In genomic region chr9:116737137-116737546, GRCh38 we compare ENCODE assay signal across 8 cellular contexts. TPM values are rescaled to one million over a fixed set of nuclear protein-coding genes. Genes with fewer than 3 reads are reported as not detected.
DNase-seq lines count a peak whose midpoint lies in the region; ATAC-seq, FAIRE-seq and TF ChIP-seq lines count a peak whose summit lies in the region.

No MANE protein-coding gene starts in this region.

- H3K27me3 ChIP-seq in Peyer's patch: no peaks in the 10 kb centered on the region

- peaks cover 9% of the 10 kb centered on the region for H3K4me1 Mint-ChIP-seq in osteocyte (ENCODE audit: unreplicated experiment)

- no peaks in the 10 kb centered on the region for H3K36me3 Mint-ChIP-seq in osteocyte (ENCODE audit: unreplicated experiment)

- H3K9me3 ChIP-seq in Peyer's patch: no peaks in the 10 kb centered on the region

- peak; percentile 63 for ATAC-seq in GM21381 (IDR thresholded peaks at IDR 0.05; ENCODE audit: unreplicated experiment)

- H3K27ac Mint-ChIP-seq in osteocyte (ENCODE audit: unreplicated experiment): no peak overlapping the region

- peaks cover 49% of the 10 kb centered on the region for H3K27me3 Mint-ChIP-seq in osteocyte (ENCODE audit: unreplicated experiment)

- H3K4me3 ChIP-seq in Peyer's patch: peak overlapping the region in 1 of 4 donors; percentile 11

- peak; percentile 94 for DNase-seq in COLO829 (ENCODE audit: low spot score)
- peak; percentile 78 for DNase-seq in LHCN-M2 (ENCODE audit: low read depth)
- peak; percentile 44 to 86 (median 86) for DNase-seq in Peyer's patch
- DNase-seq in activated T-helper 1 cell treated with Interleukin-2 at 50 U/mL for 16 hours (ENCODE audit: low read depth): peak; percentile 6
- peak; percentile 28 to 73 for DNase-seq in frontal cortex (ENCODE audit: low spot score in 2 of 2)
- DNase-seq in osteocyte (ENCODE audit: extremely low spot score, unreplicated experiment): peak; percentile 95
- DNase-seq in urothelium cell line (ENCODE audit: low spot score): peak; percentile 88

- H3K9me3 Mint-ChIP-seq in osteocyte (ENCODE audit: unreplicated experiment): no peaks in the 10 kb centered on the region

- H3K27ac ChIP-seq in Peyer's patch: no peak overlapping the region

- peaks cover 0 to 5% (median 0%) of the 10 kb centered on the region in 4 donors for H3K4me1 ChIP-seq in Peyer's patch

- no peak for TF ChIP-seq POLR2A in Peyer's patch (IDR thresholded peaks at IDR 0.05)

- TF ChIP-seq CTCF in Peyer's patch (IDR thresholded peaks at IDR 0.05): peak in 4 of 6 experiments; percentile 69 to 82 (median 80)
- peak; percentile 96 for TF ChIP-seq CTCF in osteocyte (IDR thresholded peaks at IDR 0.05)

- FAIRE-seq in frontal cortex (lab: Jason Lieb, UNC): no peak
- no peak for FAIRE-seq in urothelium cell line (lab: Jason Lieb, UNC)

- no peak overlapping the region for H3K4me3 Mint-ChIP-seq in osteocyte (ENCODE audit: unreplicated experiment)

- H3K36me3 ChIP-seq in Peyer's patch: no peaks in the 10 kb centered on the region

RNA-seq across cellular contexts. Expression of gene TRIM32, which starts 50.0 kb away (rescaled TPM):
- 24.1 and 26.4 TPM in 2 replicates for total RNA-seq in LHCN-M2 (2014; rRNA removed)
- polyA plus RNA-seq in LHCN-M2 (2012): 17.2 TPM
- total RNA-seq in Peyer's patch: 10 to 100 TPM; 12.4 to 35.7 (median 25.4) TPM
- total RNA-seq in frontal cortex: 19.6 TPM
- total RNA-seq in osteocyte: 33.8 and 38.9 TPM in 2 replicates

Comparison
In these comparisons a context has a peak if more than half of its experiments do, and no peak if none do; other contexts are left out.
1. DNase-seq: peak in every context shown above with its lines; median percentile 95 in osteocyte; 94 in COLO829; 88 in urothelium cell line; 86 in Peyer's patch; 78 in LHCN-M2; 50 in frontal cortex; 6 in activated T-helper 1 cell treated with Interleukin-2 at 50 U/mL for 16 hours.